ENCODE assay signal across 22 cellular contexts in the genomic region with DNA sequence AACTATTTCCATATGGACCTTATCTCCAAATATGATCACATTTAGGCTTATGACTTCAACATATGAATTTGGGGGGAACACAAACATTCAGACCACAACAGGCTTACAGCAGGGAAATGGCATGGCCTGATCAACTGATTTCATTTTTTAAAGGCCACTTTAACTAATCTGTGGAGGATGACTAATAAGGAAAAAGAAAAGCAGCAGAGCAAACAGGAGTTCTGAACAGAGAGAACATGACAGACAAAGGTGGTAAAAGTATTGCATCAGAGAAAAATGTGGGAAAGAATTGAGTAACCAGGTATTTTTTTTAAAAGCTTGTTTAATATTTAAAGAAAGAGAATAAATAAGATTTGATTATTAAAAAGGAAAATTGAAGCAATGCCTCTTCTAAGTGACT.
DNase-seq lines count a peak whose midpoint lies in the region; ATAC-seq and TF ChIP-seq lines count a peak whose summit lies in the region.
"Had no signal": no experiment of that assay in that cellular context is flagged by ENCODE, and none has a peak within 500 bp of the region (broad histone marks: within the 10 kb centered on the region; RNA-seq: fewer than 3 reads in every experiment).

No MANE protein-coding gene starts in this region.

- intact Hi-C loops in testis (cut with DNase I; ENCODE audit: low total_unique reads), result no loop called here

- TF ChIP-seq CTCF in testis (IDR thresholded peaks at IDR 0.05), result no peak

- DNase-seq in NCI-H2029 treated with DMSO at 0.1 percent for 48 hours (lab: John Stamatoyannopoulos, UW) (no peak), UCSD-AML1 (lab: John Stamatoyannopoulos, UW; ENCODE audit: unreplicated experiment) (no peak), T-helper 9 cell (no peak), testis (no peak)
- DNase-seq: ACHN; activated CD8-positive, alpha-beta T cell treated with anti-CD3 and anti-CD28 coated beads for 36 hours; amniotic stem cell; CD8-positive, alpha-beta T cell; cerebellar nuclear complex; EL; islet precursor cell; NCI-H187; NCI-H510A; OCI-M1; SK-N-SH; stimulated activated CD8-positive, alpha-beta memory T cell treated with anti-CD3 and anti-CD28 coated beads, Interleukin-4, amount 100 ng/mL, for 48 hours; upper lobe of left lung had no signal

- H3K4me1 ChIP-seq in testis, result no peaks in the 10 kb centered on the region
- H3K4me1 ChIP-seq: right atrium auricular region, upper lobe of left lung had no signal

- no peak for TF ChIP-seq POLR2A in testis (IDR thresholded peaks at IDR 0.05)

- H3K4me3 ChIP-seq in testis, result no peak overlapping the region
- H3K4me3 ChIP-seq: right atrium auricular region, upper lobe of left lung had no signal

- no peak overlapping the region for H3K27ac ChIP-seq in testis
- H3K27ac ChIP-seq: right atrium auricular region, upper lobe of left lung had no signal

- no peaks in the 10 kb centered on the region for H3K36me3 ChIP-seq in testis (ENCODE audit: low read depth, missing control alignments)
- H3K36me3 ChIP-seq: right atrium auricular region, upper lobe of left lung had no signal

- ATAC-seq in GM18498 (IDR thresholded peaks at IDR 0.05; ENCODE audit: unreplicated experiment) (peak; percentile 62), GM19395 (IDR thresholded peaks at IDR 0.05; ENCODE audit: unreplicated experiment) (peak; percentile 85), HG02678 (IDR thresholded peaks at IDR 0.05; ENCODE audit: unreplicated experiment) (peak; percentile 77), HG03432 (IDR thresholded peaks at IDR 0.05; ENCODE audit: unreplicated experiment) (peak; percentile 85)
- ATAC-seq: activated CD8-positive, alpha-beta T cell treated with anti-CD3 and anti-CD28 coated beads for 36 hours; CD8-positive, alpha-beta T cell had no signal

- no peaks in the 10 kb centered on the region for H3K27me3 ChIP-seq in testis
- H3K27me3 ChIP-seq: right atrium auricular region, upper lobe of left lung had no signal

- H3K9me3 ChIP-seq in testis, result no peaks in the 10 kb centered on the region
- H3K9me3 ChIP-seq: right atrium auricular region, SK-N-SH, upper lobe of left lung had no signal
